15 cellular contexts compared by ENCODE assay signal in the genomic region with DNA sequence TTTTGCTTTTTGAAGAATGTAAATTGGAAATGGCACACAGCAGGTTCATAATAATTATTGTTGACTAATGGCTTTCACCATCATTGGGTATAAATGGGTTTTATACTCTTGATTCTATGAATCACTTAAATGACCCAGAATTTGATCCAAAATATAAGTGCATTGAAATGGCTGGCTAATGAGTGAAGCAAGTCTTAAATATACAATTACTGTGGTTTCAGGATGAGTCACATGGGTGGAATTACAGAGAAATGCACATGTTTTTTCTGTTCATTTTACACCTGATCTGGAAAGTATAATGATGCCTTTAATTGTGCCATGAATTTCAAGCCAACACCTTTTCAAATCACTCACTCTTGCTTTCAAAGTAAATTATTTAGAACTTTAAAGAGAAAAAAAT.
DNase-seq lines count a peak whose midpoint lies in the region; FAIRE-seq and TF ChIP-seq lines count a peak whose summit lies in the region.
"Had no signal": no experiment of that assay in that cellular context is flagged by ENCODE, and none has a peak within 500 bp of the region (broad histone marks: within the 10 kb centered on the region; RNA-seq: fewer than 3 reads in every experiment).

No MANE protein-coding gene starts in this region.

- TF ChIP-seq POLR2A in H54 (IDR thresholded peaks at IDR 0.05; ENCODE audit: low read depth, low read length), result no peak

- no peak for TF ChIP-seq CTCF in epithelial cell of esophagus (IDR thresholded peaks at IDR 0.05; ENCODE audit: insufficient read depth, low read depth, low read length, missing control alignments)

- H3K4me3 ChIP-seq in epithelial cell of esophagus (ENCODE audit: low read length), result no peak overlapping the region
- H3K4me3 ChIP-seq: coronary artery, gastrocnemius medialis had no signal

- peak; percentile 6 for DNase-seq in NCI-H1092 treated with DMSO at 0.1 percent for 48 hours (lab: John Stamatoyannopoulos, UW)
- DNase-seq in NCI-H1092 (lab: John Stamatoyannopoulos, UW), result no peak
- DNase-seq in NCI-H2107 (lab: John Stamatoyannopoulos, UW), result peak; percentile 10
- peak; percentile 70 for DNase-seq in epithelial cell of esophagus (ENCODE audit: low read depth)
- peak; percentile 86 for DNase-seq in renal cortical epithelial cell (ENCODE audit: low read depth)
- no peak for DNase-seq in H54 (ENCODE audit: insufficient read length, low spot score)
- no peak for DNase-seq in T-helper 1 cell
- DNase-seq in SW 1271 (lab: John Stamatoyannopoulos, UW), result no peak
- DNase-seq: activated CD4-positive, CD25-positive, alpha-beta regulatory T cell treated with anti-CD3 and anti-CD28 coated beads, Interleukin-2, amount 50 U/mL, for 72 hours; activated naive CD8-positive, alpha-beta T cell treated with anti-CD3 and anti-CD28 coated beads, Interleukin-2, amount 10 ng/mL, durations not matched to agents 7 days and 5 days; gastrocnemius medialis; islet precursor cell; NCI-H1930; stimulated activated CD4-positive, alpha-beta T cell treated with anti-CD3 and anti-CD28 coated beads, Interleukin-12 subunit alpha, Interleukin-12 subunit beta, amount 100 ng/mL, for 4 hours had no signal

- no peak for FAIRE-seq in H54 (lab: Jason Lieb, UNC)

Comparison
In these comparisons a context has a peak if more than half of its experiments do, and no peak if none do; other contexts are left out.
1. DNase-seq: peak in NCI-H1092 treated with DMSO at 0.1 percent for 48 hours (single experiment), NCI-H2107 (single experiment), epithelial cell of esophagus (single experiment) and renal cortical epithelial cell (single experiment); none in NCI-H1092 (single experiment), H54 (single experiment), T-helper 1 cell (0 of 5) and SW 1271 (0 of 2).